In the genomic region with DNA sequence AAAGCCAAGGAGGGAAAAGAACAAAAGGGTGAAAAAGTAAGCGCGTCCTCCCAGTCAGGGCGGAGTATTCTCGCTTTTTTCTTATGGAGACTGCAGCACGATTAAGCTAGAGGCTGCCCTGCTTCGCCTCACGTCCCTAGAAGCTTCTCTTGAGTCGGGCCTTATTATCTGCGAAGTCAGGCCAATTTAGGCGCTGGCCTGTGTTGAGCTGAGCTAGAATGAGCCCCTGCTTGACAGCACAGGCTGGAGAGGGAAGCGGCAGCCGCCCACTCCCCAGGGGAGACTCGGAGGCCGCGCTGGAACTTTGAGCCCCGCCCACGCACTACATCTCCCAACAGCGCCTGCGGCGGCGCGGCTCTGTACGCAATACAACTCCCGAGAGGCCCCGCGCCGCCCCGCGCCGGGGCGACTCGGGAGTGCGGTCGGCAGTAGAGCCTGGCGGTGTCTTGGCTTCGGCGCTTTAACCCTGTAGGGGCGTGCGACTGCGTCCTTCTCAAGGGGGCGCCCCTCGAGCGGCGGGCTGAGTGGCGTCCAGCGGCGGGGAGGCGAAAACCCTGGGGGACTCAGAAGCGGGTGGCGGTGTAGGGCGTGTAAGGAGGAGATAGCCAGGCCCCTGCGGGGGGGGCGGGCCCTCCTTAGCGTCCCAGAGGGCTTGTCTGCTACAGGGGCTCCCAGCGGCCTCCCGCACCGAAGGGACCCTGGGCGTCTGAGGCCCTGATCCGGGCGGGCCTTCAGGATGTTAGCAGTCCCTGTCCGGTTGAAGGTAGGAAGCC, we compare ENCODE assay signal across 8 cellular contexts. TPM values are rescaled to one million over a fixed set of nuclear protein-coding genes. Genes with fewer than 3 reads are reported as not detected.
DNase-seq lines count a peak whose midpoint lies in the region; ATAC-seq, FAIRE-seq and TF ChIP-seq lines count a peak whose summit lies in the region.

No MANE protein-coding gene starts in this region.

- H3K27ac Mint-ChIP-seq in neural progenitor cell = peak overlapping the region; percentile 99

- peaks cover 26% of the 10 kb centered on the region for H3K36me3 ChIP-seq in RWPE2 (ENCODE audit: low read depth)
- peaks cover 5% of the 10 kb centered on the region for H3K36me3 ChIP-seq in neural progenitor cell
- peaks cover 12% of the 10 kb centered on the region in 2 donors for H3K36me3 ChIP-seq in stomach smooth muscle (ENCODE audit: control insufficient read depth in 2 of 2, insufficient read depth in 2 of 2, low read length in 2 of 2)

- H3K36me3 Mint-ChIP-seq in neural progenitor cell = peaks cover 43% of the 10 kb centered on the region

- H3K27me3 Mint-ChIP-seq in neural progenitor cell (ENCODE audit: insufficient read depth, low read depth) = peaks cover 5% of the 10 kb centered on the region

- no peak for FAIRE-seq in H54 (lab: Jason Lieb, UNC)

- no peak for TF ChIP-seq CTCF in RWPE2 (IDR thresholded peaks at IDR 0.05; ENCODE audit: poor library complexity, severe bottlenecking)
- peak; percentile 25 for TF ChIP-seq CTCF in fibroblast of villous mesenchyme (IDR thresholded peaks at IDR 0.05; ENCODE audit: insufficient read depth, low read depth, low read length)
- peak; percentile 56 for TF ChIP-seq CTCF in neural progenitor cell (IDR thresholded peaks at IDR 0.05)

- peaks cover 20% of the 10 kb centered on the region for H3K79me2 ChIP-seq in neural progenitor cell (ENCODE audit: low read depth)

- no peaks in the 10 kb centered on the region for H3K27me3 ChIP-seq in RWPE2 (ENCODE audit: insufficient read depth, poor library complexity, severe bottlenecking)
- H3K27me3 ChIP-seq in neural progenitor cell = peaks cover 38% of the 10 kb centered on the region
- no peaks in the 10 kb centered on the region for H3K27me3 ChIP-seq in stomach smooth muscle (ENCODE audit: control insufficient read depth in 1 of 2, insufficient read depth in 2 of 2, low read length in 2 of 2)

- in situ Hi-C loops in G401 (cut with HindIII; ENCODE audit: low sequenced_read_pairs) = no loop called here

- ATAC-seq in RWPE2 (ENCODE audit: low read depth) = peak; percentile 66

- peaks cover 5% of the 10 kb centered on the region for H3K9me3 ChIP-seq in RWPE2 (ENCODE audit: severe bottlenecking)
- peaks cover 11% of the 10 kb centered on the region for H3K9me3 ChIP-seq in neural progenitor cell (ENCODE audit: low read depth)
- peaks cover 0 to 5% of the 10 kb centered on the region in 2 donors for H3K9me3 ChIP-seq in stomach smooth muscle (ENCODE audit: control insufficient read depth in 2 of 2, low read length in 2 of 2)

- H3K4me1 Mint-ChIP-seq in neural progenitor cell = peaks cover 63% of the 10 kb centered on the region

- H3K4me2 ChIP-seq in neural progenitor cell = peak overlapping the region; percentile 93

- peaks cover 32% of the 10 kb centered on the region for H3K9me3 Mint-ChIP-seq in neural progenitor cell

- H3K9ac ChIP-seq in neural progenitor cell (peak overlapping the region; percentile 49), stomach smooth muscle (ENCODE audit: low read length in 2 of 2) (peak overlapping the region; percentile 97 to 98)

- H3K4me1 ChIP-seq in RWPE2 (ENCODE audit: insufficient read depth, poor library complexity, severe bottlenecking) = peaks cover 23% of the 10 kb centered on the region
- peaks cover 40% of the 10 kb centered on the region for H3K4me1 ChIP-seq in neural progenitor cell
- peaks cover 46% of the 10 kb centered on the region for H3K4me1 ChIP-seq in stomach smooth muscle (ENCODE audit: control insufficient read depth, insufficient read depth, low read length)

- DNase-seq in G401 (ENCODE audit: low spot score) = peak; percentile 88
- peak; percentile 35 for DNase-seq in H54 (ENCODE audit: insufficient read length, low spot score)
- peak; percentile 90 for DNase-seq in LoVo (ENCODE audit: low spot score)
- DNase-seq in RWPE2 (ENCODE audit: low spot score) = peak; percentile 91
- DNase-seq in activated gamma-delta T cell (lab: John Stamatoyannopoulos, UW) = peak; percentile 75
- DNase-seq in fibroblast of villous mesenchyme (ENCODE audit: low read depth) = peak; percentile 91
- peak; percentile 99 for DNase-seq in neural progenitor cell (ENCODE audit: low spot score)

- peak overlapping the region; percentile 81 for H3K27ac ChIP-seq in RWPE2 (ENCODE audit: poor library complexity, severe bottlenecking)
- H3K27ac ChIP-seq in neural progenitor cell = peak overlapping the region; percentile 89
- H3K27ac ChIP-seq in stomach smooth muscle (ENCODE audit: low read length) = peak overlapping the region; percentile 95

- H3F3A ChIP-seq in neural progenitor cell (ENCODE audit: low read depth) = peaks cover 55% of the 10 kb centered on the region

- TF ChIP-seq POLR2A in H54 (IDR thresholded peaks at IDR 0.05; ENCODE audit: low read depth, low read length) = peak; percentile 53; the same call in 1 of the 2 replicates

- H2AFZ ChIP-seq in neural progenitor cell (replicated peaks) = peak overlapping the region; percentile 93

- H3K4me3 Mint-ChIP-seq in neural progenitor cell = peak overlapping the region; percentile 96

- H4K20me1 ChIP-seq in neural progenitor cell (ENCODE audit: low read depth) = peaks cover 21% of the 10 kb centered on the region

- H3K4me3 ChIP-seq in RWPE2 (ENCODE audit: severe bottlenecking) = peak overlapping the region; percentile 89
- peak overlapping the region; percentile 81 for H3K4me3 ChIP-seq in fibroblast of villous mesenchyme (ENCODE audit: low read depth, low read length)
- peak overlapping the region; percentile 79 for H3K4me3 ChIP-seq in neural progenitor cell
- peak overlapping the region; percentile 96 to 98 for H3K4me3 ChIP-seq in stomach smooth muscle (ENCODE audit: low read length in 2 of 2)

RNA-seq across cellular contexts. Expression of gene ZNF436, which starts 0.9 kb away (rescaled TPM):
- total RNA-seq in G401 (2014; rRNA removed; shearing (Covaris generic)) = 13.7 and 17.6 TPM in 2 replicates
- total RNA-seq in fibroblast of villous mesenchyme (19.6 and 24.6 TPM in 2 replicates), neural progenitor cell (ENCODE audit: low replicate concordance) (10.4 and 15.4 TPM in 2 replicates)

RNA-seq across cellular contexts. Expression of gene HNRNPR, which starts 24.7 kb away (rescaled TPM):
- 133 and 193 TPM in 2 replicates for total RNA-seq in G401 (2014; rRNA removed; shearing (Covaris generic))
- total RNA-seq in fibroblast of villous mesenchyme (80.5 and 119 TPM in 2 replicates), neural progenitor cell (ENCODE audit: low replicate concordance) (231 and 317 TPM in 2 replicates)

RNA-seq across cellular contexts. Expression of gene TCEA3, which starts 55.8 kb away (rescaled TPM):
- 0.95 and 1.0 TPM in 2 replicates for total RNA-seq in G401 (2014; rRNA removed; shearing (Covaris generic))
- total RNA-seq in fibroblast of villous mesenchyme (8.6 and 11.3 TPM in 2 replicates), neural progenitor cell (ENCODE audit: low replicate concordance) (0.53 and 0.54 TPM in 2 replicates)

Comparison
In these comparisons a context has a peak if more than half of its experiments do, and no peak if none do; other contexts are left out.
1. Peak in every context shown above with its lines: DNase-seq, ATAC-seq, H3K4me3 ChIP-seq and H3K27ac ChIP-seq.
2. DNase-seq: peak in every context shown above with its lines; median percentile 99 in neural progenitor cell; 91 in RWPE2; 91 in fibroblast of villous mesenchyme; 90 in LoVo; 88 in G401; 75 in activated gamma-delta T cell; 35 in H54.